In the genomic region with DNA sequence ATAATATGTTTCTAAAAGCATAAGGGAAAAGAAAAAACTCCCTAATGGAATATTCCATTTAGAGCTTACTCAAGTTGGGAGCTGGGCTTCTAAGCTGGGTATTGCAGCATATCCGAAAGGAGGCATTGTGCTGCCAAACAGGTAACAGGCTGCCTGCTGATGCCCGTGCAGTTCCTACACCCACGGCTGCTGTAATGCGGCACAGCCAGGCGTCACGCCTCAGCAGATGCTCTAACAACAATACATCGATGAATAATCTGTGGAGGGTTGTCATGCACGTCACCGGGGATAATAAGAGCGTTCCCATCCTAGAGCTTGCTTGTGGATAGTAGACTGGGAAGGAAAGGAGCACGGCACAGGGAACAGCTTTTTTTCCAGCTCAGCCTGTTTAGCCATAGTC, we compare ENCODE assay signal across 14 cellular contexts.
"Had no signal": no experiment of that assay in that cellular context is flagged by ENCODE, and none has a peak within 500 bp of the region (broad histone marks: within the 10 kb centered on the region; RNA-seq: fewer than 3 reads in every experiment).

No MANE protein-coding gene starts in this region.

- H3K4me3 ChIP-seq: esophagus muscularis mucosa, psoas muscle, transverse colon had no signal

- DNase-seq: activated CD4-positive, alpha-beta T cell treated with anti-CD3 and anti-CD28 coated beads, Interleukin-2, amount 10 ng/mL, durations not matched to agents 7 days and 5 days; activated CD4-positive, CD25-positive, alpha-beta regulatory T cell; activated CD8-positive, alpha-beta memory T cell treated with anti-CD3 and anti-CD28 coated beads, Interleukin-2, amount 50 U/mL, for 48 hours; activated naive CD4-positive, alpha-beta T cell; activated naive CD8-positive, alpha-beta T cell treated with anti-CD3 and anti-CD28 coated beads, Interleukin-2, amount 10 ng/mL, durations not matched to agents 7 days and 5 days; brain microvascular endothelial cell; glutamatergic neuron; mesenchymal stem cell; natural killer cell; psoas muscle; stimulated activated naive CD8-positive, alpha-beta T cell treated with anti-CD3 and anti-CD28 coated beads, Interleukin-15, Interleukin-2, amounts not matched to agents 100 U/mL and 50 U/mL, for 24 hours; transverse colon had no signal

- H3K9me3 ChIP-seq: esophagus muscularis mucosa, psoas muscle, transverse colon had no signal

- H3K4me1 Mint-ChIP-seq: activated CD4-positive, alpha-beta T cell treated with anti-CD3 and anti-CD28 coated beads, Interleukin-2, amount 10 ng/mL, durations not matched to agents 7 days and 5 days; activated naive CD8-positive, alpha-beta T cell treated with anti-CD3 and anti-CD28 coated beads, Interleukin-2, amount 10 ng/mL, durations not matched to agents 7 days and 5 days; natural killer cell had no signal

- H3K27me3 ChIP-seq: brain microvascular endothelial cell, transverse colon had no signal

- H3K36me3 ChIP-seq: brain microvascular endothelial cell, esophagus muscularis mucosa, transverse colon had no signal

- H3K27me3 Mint-ChIP-seq: activated CD4-positive, alpha-beta T cell treated with anti-CD3 and anti-CD28 coated beads, Interleukin-2, amount 10 ng/mL, durations not matched to agents 7 days and 5 days had no signal

- ATAC-seq: natural killer cell; psoas muscle; sciatic nerve; stimulated activated naive CD8-positive, alpha-beta T cell treated with anti-CD3 and anti-CD28 coated beads, Interleukin-15, Interleukin-2, amounts not matched to agents 100 U/mL and 50 U/mL, for 24 hours had no signal

- H3K27ac ChIP-seq: brain microvascular endothelial cell, esophagus muscularis mucosa, psoas muscle, transverse colon had no signal

- H3K4me3 Mint-ChIP-seq: activated CD4-positive, alpha-beta T cell treated with anti-CD3 and anti-CD28 coated beads, Interleukin-2, amount 10 ng/mL, durations not matched to agents 7 days and 5 days; activated naive CD8-positive, alpha-beta T cell treated with anti-CD3 and anti-CD28 coated beads, Interleukin-2, amount 10 ng/mL, durations not matched to agents 7 days and 5 days; natural killer cell had no signal

- H3K9me3 Mint-ChIP-seq: activated CD4-positive, alpha-beta T cell treated with anti-CD3 and anti-CD28 coated beads, Interleukin-2, amount 10 ng/mL, durations not matched to agents 7 days and 5 days had no signal

- H3K36me3 Mint-ChIP-seq: activated naive CD8-positive, alpha-beta T cell treated with anti-CD3 and anti-CD28 coated beads, Interleukin-2, amount 10 ng/mL, durations not matched to agents 7 days and 5 days; natural killer cell had no signal

- H3K4me1 ChIP-seq: esophagus muscularis mucosa, psoas muscle, transverse colon had no signal

- H3K27ac Mint-ChIP-seq: activated CD4-positive, alpha-beta T cell treated with anti-CD3 and anti-CD28 coated beads, Interleukin-2, amount 10 ng/mL, durations not matched to agents 7 days and 5 days; activated naive CD8-positive, alpha-beta T cell treated with anti-CD3 and anti-CD28 coated beads, Interleukin-2, amount 10 ng/mL, durations not matched to agents 7 days and 5 days; natural killer cell had no signal
